Comparison of ENCODE assay signal across 10 cellular contexts in the genomic region with DNA sequence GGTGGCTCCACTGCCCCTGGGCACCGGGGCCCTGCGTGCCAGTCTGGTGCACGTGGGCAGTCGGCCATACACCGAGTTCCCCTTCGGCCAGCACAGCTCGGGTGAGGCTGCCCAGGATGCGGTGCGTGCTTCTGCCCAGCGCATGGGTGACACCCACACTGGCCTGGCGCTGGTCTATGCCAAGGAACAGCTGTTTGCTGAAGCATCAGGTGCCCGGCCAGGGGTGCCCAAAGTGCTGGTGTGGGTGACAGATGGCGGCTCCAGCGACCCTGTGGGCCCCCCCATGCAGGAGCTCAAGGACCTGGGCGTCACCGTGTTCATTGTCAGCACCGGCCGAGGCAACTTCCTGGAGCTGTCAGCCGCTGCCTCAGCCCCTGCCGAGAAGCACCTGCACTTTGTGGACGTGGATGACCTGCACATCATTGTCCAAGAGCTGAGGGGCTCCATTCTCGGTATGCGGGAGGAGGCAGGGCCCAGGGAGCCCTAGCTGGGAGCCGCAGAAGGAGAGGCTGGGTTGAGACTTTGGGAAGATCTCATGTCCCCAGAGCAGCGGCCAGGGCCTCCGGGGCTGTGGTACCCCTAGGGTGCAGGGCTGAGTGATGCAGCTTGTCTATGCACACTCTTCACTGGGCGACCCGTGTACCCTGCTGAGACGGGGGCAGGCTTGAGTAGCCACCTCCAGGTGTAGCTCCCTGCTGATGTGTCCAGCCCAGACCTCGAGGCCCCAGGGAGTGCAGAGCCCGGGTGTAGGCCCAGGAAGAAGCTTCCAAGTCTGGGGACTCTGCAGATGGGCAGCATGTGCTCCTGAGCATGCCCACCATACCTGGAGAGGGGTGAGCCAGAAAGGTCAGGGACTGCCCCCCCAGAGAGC. TPM values are rescaled to one million over a fixed set of nuclear protein-coding genes. Genes with fewer than 3 reads are reported as not detected.
DNase-seq lines count a peak whose midpoint lies in the region; ATAC-seq and TF ChIP-seq lines count a peak whose summit lies in the region.
"Had no signal": no experiment of that assay in that cellular context is flagged by ENCODE, and none has a peak within 500 bp of the region (broad histone marks: within the 10 kb centered on the region; RNA-seq: fewer than 3 reads in every experiment).

No MANE protein-coding gene starts in this region.

- no peaks in the 10 kb centered on the region for H3K27me3 ChIP-seq in transverse colon

- no peaks in the 10 kb centered on the region for H3K9me3 ChIP-seq in transverse colon

- in situ Hi-C loops in transverse colon (cut with MboI; ENCODE audit: low pct_ligation_motif_present in 1 of 4, low pct_unique_long_range_greater_than_20kb in 1 of 4, low sequenced_read_pairs in 3 of 4), result no loop called here

- ATAC-seq in Right ventricle myocardium superior (ENCODE audit: poor library complexity) (no peak), Right ventricle myocardium inferior (no peak), GM21717 (IDR thresholded peaks at IDR 0.05; ENCODE audit: unreplicated experiment) (no peak)

- intact Hi-C loops in Right ventricle myocardium superior (cut with DNase I), result no loop called here
- intact Hi-C loops in Right ventricle myocardium inferior (cut with DNase I), result no loop called here
- intact Hi-C loops in transverse colon (cut with DNase I; ENCODE audit: low total_unique reads), result loop anchor here (5.0 kb wide), 1 partner anchor 35 kb away; no protein-coding TSS in a partner anchor
- intact Hi-C loops in activated CD4-positive, alpha-beta memory T cell treated with anti-CD3 and anti-CD28 coated beads for 36 hours (cut with micrococcal nuclease), result no loop called here

- POLR2A ChIA-PET in activated CD4-positive, alpha-beta memory T cell treated with anti-CD3 and anti-CD28 coated beads for 36 hours (lab: Charles Lee), result no interaction called here

- H3K36me3 Mint-ChIP-seq in activated CD4-positive, alpha-beta memory T cell treated with anti-CD3 and anti-CD28 coated beads for 36 hours, result no peaks in the 10 kb centered on the region
- H3K36me3 Mint-ChIP-seq: immature natural killer cell had no signal

- WGBS in transverse colon (ENCODE audit: low coverage in 1 of 2), 2 donors, result 69% methylated on average over 30 of the region's 31 CpGs; no CpG with 5 or more reads in 1 of the 2 donors

- TF ChIP-seq EP300 in transverse colon (IDR thresholded peaks at IDR 0.05; ENCODE audit: low read depth), result no peak

- H3K27ac Mint-ChIP-seq in activated CD4-positive, alpha-beta memory T cell treated with anti-CD3 and anti-CD28 coated beads for 36 hours, result no peak overlapping the region
- H3K27ac Mint-ChIP-seq: immature natural killer cell had no signal

- peak overlapping the region; percentile 49 to 96 (median 74) for H3K27ac ChIP-seq in transverse colon
- H3K27ac ChIP-seq: SK-N-MC had no signal

- TF ChIP-seq POLR2A in transverse colon (IDR thresholded peaks at IDR 0.05), result no peak

- H3K9me3 Mint-ChIP-seq in activated CD4-positive, alpha-beta memory T cell treated with anti-CD3 and anti-CD28 coated beads for 36 hours, result no peaks in the 10 kb centered on the region
- H3K9me3 Mint-ChIP-seq: immature natural killer cell had no signal

- no peak overlapping the region for H3K4me3 Mint-ChIP-seq in activated CD4-positive, alpha-beta memory T cell treated with anti-CD3 and anti-CD28 coated beads for 36 hours

- peak overlapping the region in 2 of 4 donors; percentile 54 to 56 for H3K4me3 ChIP-seq in transverse colon

- peaks cover 26% of the 10 kb centered on the region for H3K27me3 Mint-ChIP-seq in activated CD4-positive, alpha-beta memory T cell treated with anti-CD3 and anti-CD28 coated beads for 36 hours

- CTCF ChIA-PET in activated CD4-positive, alpha-beta memory T cell treated with anti-CD3 and anti-CD28 coated beads for 36 hours (lab: Charles Lee), result interaction anchor here (0.6 kb wide), 1 partner anchor 61 kb away, joined by 3 read pairs; no protein-coding TSS in a partner anchor

- TF ChIP-seq CTCF in transverse colon (IDR thresholded peaks at IDR 0.05), result no peak

- DNase-seq in Right ventricle myocardium superior (peak; percentile 32), Right ventricle myocardium inferior (ENCODE audit: missing footprints) (no peak), germinal center (ENCODE audit: low spot score) (peak; percentile 6), transverse colon (no peak)
- no peak for DNase-seq in activated CD4-positive, alpha-beta memory T cell treated with anti-CD3 and anti-CD28 coated beads for 36 hours
- DNase-seq: immature natural killer cell, NCI-H2227 treated with DMSO at 0.1 percent for 48 hours, occipital lobe had no signal

- H3K4me1 ChIP-seq in transverse colon, result peaks cover 54 to 74% (median 72%) of the 10 kb centered on the region in 4 donors

- peaks cover 15% of the 10 kb centered on the region for H3K4me1 Mint-ChIP-seq in activated CD4-positive, alpha-beta memory T cell treated with anti-CD3 and anti-CD28 coated beads for 36 hours (ENCODE audit: low read depth)

- no peaks in the 10 kb centered on the region for H3K36me3 ChIP-seq in transverse colon

RNA-seq across cellular contexts. Expression of gene VWA1, which starts 1.8 kb away (rescaled TPM):
- total RNA-seq in Right ventricle myocardium superior (17.1 TPM), Right ventricle myocardium inferior (20.5 TPM), transverse colon (10 to 100 TPM; 29.4 to 82.0 (median 51.6) TPM)
- under 1 TPM; 0.69 to 0.92 TPM for total RNA-seq in activated CD4-positive, alpha-beta memory T cell treated with anti-CD3 and anti-CD28 coated beads for 36 hours

RNA-seq across cellular contexts. Expression of gene ATAD3C, which starts 12.2 kb away (rescaled TPM):
- total RNA-seq in Right ventricle myocardium superior, result 0.94 TPM
- 1.8 TPM for total RNA-seq in Right ventricle myocardium inferior
- total RNA-seq in transverse colon, result 1 to 10 TPM in 1 of 4 donors, under 1 TPM in 2, not detected in 1; 0.75 to 1.3 (median 1.00) TPM
- total RNA-seq in activated CD4-positive, alpha-beta memory T cell treated with anti-CD3 and anti-CD28 coated beads for 36 hours, result 1 to 10 TPM; 1.2 to 1.7 TPM

RNA-seq across cellular contexts. Expression of gene ANKRD65, which starts 16.2 kb away (rescaled TPM):
- total RNA-seq in Right ventricle myocardium superior, result 1.8 TPM
- 3.0 TPM for total RNA-seq in Right ventricle myocardium inferior
- total RNA-seq in transverse colon, result 1 to 10 TPM in 3 of 4 donors, under 1 TPM in 1; 0.80 to 4.5 (median 1.9) TPM
- total RNA-seq in activated CD4-positive, alpha-beta memory T cell treated with anti-CD3 and anti-CD28 coated beads for 36 hours, result not detected

RNA-seq across cellular contexts. Expression of gene MRPL20, which starts 30.2 kb away (rescaled TPM):
- total RNA-seq in Right ventricle myocardium superior (144 TPM), Right ventricle myocardium inferior (140 TPM), transverse colon (100 to 1,000 TPM in 1 of 4 donors, 10 to 100 TPM in 3; 40.0 to 183 (median 97.0) TPM)
- total RNA-seq in activated CD4-positive, alpha-beta memory T cell treated with anti-CD3 and anti-CD28 coated beads for 36 hours, result 100 to 1,000 TPM; 122 to 123 TPM

RNA-seq across cellular contexts. Expression of gene ATAD3B, which starts 34.3 kb away (rescaled TPM):
- total RNA-seq in Right ventricle myocardium superior (7.9 TPM), Right ventricle myocardium inferior (9.0 TPM), transverse colon (100 to 1,000 TPM in 1 of 4 donors, 10 to 100 TPM in 3; 15.6 to 269 (median 39.2) TPM)
- total RNA-seq in activated CD4-positive, alpha-beta memory T cell treated with anti-CD3 and anti-CD28 coated beads for 36 hours, result 10 to 100 TPM; 35.4 to 36.3 TPM

Comparison
In these comparisons a context has a peak if more than half of its experiments do, and no peak if none do; other contexts are left out.
1. DNase-seq: peak in Right ventricle myocardium superior (single experiment) and germinal center (single experiment); none in Right ventricle myocardium inferior (single experiment), transverse colon (single experiment) and activated CD4-positive, alpha-beta memory T cell treated with anti-CD3 and anti-CD28 coated beads for 36 hours (single experiment).